9 cellular contexts compared by ENCODE assay signal in the genomic region with DNA sequence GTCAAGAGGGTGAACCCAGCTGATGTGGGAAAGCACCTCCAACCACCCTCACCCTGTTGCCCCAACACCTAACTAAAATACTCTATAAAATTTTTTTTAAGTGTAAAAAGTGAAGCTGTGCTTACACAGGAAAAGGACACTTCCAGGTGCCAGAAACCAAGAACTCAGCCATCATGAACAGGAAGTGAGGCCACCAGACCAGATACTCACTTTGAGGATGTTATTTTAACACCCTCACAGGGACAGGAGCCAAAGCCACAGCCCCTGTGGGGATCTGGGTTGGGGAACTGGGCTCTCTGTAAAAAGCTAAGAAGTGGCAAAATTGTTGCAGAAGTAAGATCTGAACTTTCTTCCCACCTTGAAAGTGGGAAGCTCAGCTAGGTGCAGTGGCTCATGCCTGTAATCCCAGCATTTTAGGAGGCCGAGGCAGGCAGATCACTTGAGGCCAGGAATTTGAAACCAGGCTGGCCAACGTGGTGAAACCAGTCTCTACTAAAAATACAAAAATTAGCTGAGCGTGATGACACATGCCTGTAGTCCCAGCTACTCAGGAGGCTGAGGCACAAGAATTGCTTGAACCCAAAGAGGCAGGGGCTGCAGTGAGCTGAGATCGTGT. TPM values are rescaled to one million over a fixed set of nuclear protein-coding genes. Genes with fewer than 3 reads are reported as not detected.
DNase-seq lines count a peak whose midpoint lies in the region; ATAC-seq lines count a peak whose summit lies in the region.
"Had no signal": no experiment of that assay in that cellular context is flagged by ENCODE, and none has a peak within 500 bp of the region (broad histone marks: within the 10 kb centered on the region; RNA-seq: fewer than 3 reads in every experiment).

No MANE protein-coding gene starts in this region.

- peak overlapping the region; percentile 15 for H3K4me3 Mint-ChIP-seq in activated T-helper 2 cell treated with anti-CD3 and anti-CD28 coated beads, Interferon-gamma antibody, Interleukin-2, Interleukin-4, amounts not matched to agents 10 μg/mL and 5 μg/mL and 100 μg/mL, durations not matched to agents 14 hours and 24 hours and 36 hours (ENCODE audit: low read depth)

- H3K27me3 Mint-ChIP-seq in activated T-helper 2 cell treated with anti-CD3 and anti-CD28 coated beads, Interferon-gamma antibody, Interleukin-2, Interleukin-4, amounts not matched to agents 10 μg/mL and 5 μg/mL and 100 μg/mL, durations not matched to agents 14 hours and 24 hours and 36 hours (ENCODE audit: low read depth) = no peaks in the 10 kb centered on the region

- peak; percentile 49 for DNase-seq in NK-92 treated with Interleukin-12 subunit alpha and Interleukin-12 subunit beta, amount 100 ng/mL, for 24 hours (lab: John Stamatoyannopoulos, UW)
- DNase-seq in NK-92 (lab: John Stamatoyannopoulos, UW; ENCODE audit: unreplicated experiment) = no peak
- DNase-seq in Kasumi-1 (lab: John Stamatoyannopoulos, UW) = peak; percentile 82 to 89
- peak; percentile 27 for DNase-seq in activated T-helper 2 cell treated with anti-CD3 and anti-CD28 coated beads, Interferon-gamma antibody, Interleukin-2, Interleukin-4, amounts not matched to agents 10 μg/mL and 5 μg/mL and 100 μg/mL, durations not matched to agents 14 hours and 24 hours and 36 hours (ENCODE audit: low spot score)
- peak; percentile 79 for DNase-seq in pons (ENCODE audit: low spot score)
- DNase-seq in NCI-H187 treated with DMSO at 0.1 percent for 48 hours (lab: John Stamatoyannopoulos, UW) = no peak
- no peak for DNase-seq in RKO (ENCODE audit: low spot score)

- H3K27ac Mint-ChIP-seq in activated T-helper 2 cell treated with anti-CD3 and anti-CD28 coated beads, Interferon-gamma antibody, Interleukin-2, Interleukin-4, amounts not matched to agents 10 μg/mL and 5 μg/mL and 100 μg/mL, durations not matched to agents 14 hours and 24 hours and 36 hours = peak overlapping the region; percentile 78

- H3K9me3 Mint-ChIP-seq in activated T-helper 2 cell treated with anti-CD3 and anti-CD28 coated beads, Interferon-gamma antibody, Interleukin-2, Interleukin-4, amounts not matched to agents 10 μg/mL and 5 μg/mL and 100 μg/mL, durations not matched to agents 14 hours and 24 hours and 36 hours = no peaks in the 10 kb centered on the region

- intact Hi-C loops in activated T-helper 2 cell treated with anti-CD3 and anti-CD28 coated beads, Interferon-gamma antibody, Interleukin-2, Interleukin-4, amounts not matched to agents 10 μg/mL and 5 μg/mL and 100 μg/mL, durations not matched to agents 14 hours and 24 hours and 36 hours (cut with micrococcal nuclease) = no loop called here

- ATAC-seq in HG03025 (IDR thresholded peaks at IDR 0.05; ENCODE audit: low FRiP score, unreplicated experiment) = no peak

- H3K36me3 Mint-ChIP-seq in activated T-helper 2 cell treated with anti-CD3 and anti-CD28 coated beads, Interferon-gamma antibody, Interleukin-2, Interleukin-4, amounts not matched to agents 10 μg/mL and 5 μg/mL and 100 μg/mL, durations not matched to agents 14 hours and 24 hours and 36 hours (ENCODE audit: low read depth) = no peaks in the 10 kb centered on the region

- peaks cover 30% of the 10 kb centered on the region for H3K4me1 Mint-ChIP-seq in activated T-helper 2 cell treated with anti-CD3 and anti-CD28 coated beads, Interferon-gamma antibody, Interleukin-2, Interleukin-4, amounts not matched to agents 10 μg/mL and 5 μg/mL and 100 μg/mL, durations not matched to agents 14 hours and 24 hours and 36 hours (ENCODE audit: low read depth)

RNA-seq across cellular contexts. Expression of gene RSPH14, which starts 3.8 kb away (rescaled TPM):
- total RNA-seq in activated T-helper 2 cell treated with anti-CD3 and anti-CD28 coated beads, Interferon-gamma antibody, Interleukin-2, Interleukin-4, amounts not matched to agents 10 μg/mL and 5 μg/mL and 100 μg/mL, durations not matched to agents 14 hours and 24 hours and 36 hours = not detected in 2 replicates
- total RNA-seq: SK-MEL-5 had no signal

RNA-seq across cellular contexts. Expression of gene RAB36, which starts 7.3 kb away (rescaled TPM):
- not detected in 2 replicates for total RNA-seq in activated T-helper 2 cell treated with anti-CD3 and anti-CD28 coated beads, Interferon-gamma antibody, Interleukin-2, Interleukin-4, amounts not matched to agents 10 μg/mL and 5 μg/mL and 100 μg/mL, durations not matched to agents 14 hours and 24 hours and 36 hours

RNA-seq across cellular contexts. Expression of gene BCR, which starts 42.3 kb away (rescaled TPM):
- 32.0 and 36.0 TPM in 2 replicates for total RNA-seq in activated T-helper 2 cell treated with anti-CD3 and anti-CD28 coated beads, Interferon-gamma antibody, Interleukin-2, Interleukin-4, amounts not matched to agents 10 μg/mL and 5 μg/mL and 100 μg/mL, durations not matched to agents 14 hours and 24 hours and 36 hours

Comparison
In these comparisons a context has a peak if more than half of its experiments do, and no peak if none do; other contexts are left out.
1. DNase-seq: peak in NK-92 treated with Interleukin-12 subunit alpha and Interleukin-12 subunit beta, amount 100 ng/mL, for 24 hours (single experiment), Kasumi-1 (2 of 2), activated T-helper 2 cell treated with anti-CD3 and anti-CD28 coated beads, Interferon-gamma antibody, Interleukin-2, Interleukin-4, amounts not matched to agents 10 μg/mL and 5 μg/mL and 100 μg/mL, durations not matched to agents 14 hours and 24 hours and 36 hours (single experiment) and pons (single experiment); none in NK-92 (single experiment), NCI-H187 treated with DMSO at 0.1 percent for 48 hours (single experiment) and RKO (single experiment).